In genomic region chr6:116090251-116090650, GRCh38 we compare ENCODE assay signal across 13 cellular contexts. TPM values are rescaled to one million over a fixed set of nuclear protein-coding genes. Genes with fewer than 3 reads are reported as not detected.
A peak's percentile ranks its signal among the peaks of the same experiment; 100 is the strongest.
DNase-seq lines count a peak whose midpoint lies in the region; ATAC-seq, FAIRE-seq and TF ChIP-seq lines count a peak whose summit lies in the region.
"Had no signal": no experiment of that assay in that cellular context is flagged by ENCODE, and none has a peak within 500 bp of the region (broad histone marks: within the 10 kb centered on the region; RNA-seq: fewer than 3 reads in every experiment).

No MANE protein-coding gene starts in this region.

- no peak for TF ChIP-seq CTCF in GM20000 (IDR thresholded peaks at IDR 0.05; ENCODE audit: extremely low read depth, missing control alignments)

- intact Hi-C loops in sciatic nerve (cut with DNase I): no loop called here

- DNase-seq in GM12892 (ENCODE audit: insufficient read length): no peak
- no peak for DNase-seq in GM20000 (ENCODE audit: low spot score)
- no peak for DNase-seq in COR-L47 (lab: John Stamatoyannopoulos, UW)
- no peak for DNase-seq in A172 (ENCODE audit: low spot score)
- no peak for DNase-seq in sciatic nerve (ENCODE audit: low spot score)
- DNase-seq: AML-193; effector CD8-positive, alpha-beta T cell; NCI-H187 treated with DMSO at 0.1 percent for 48 hours had no signal

- no peak for TF ChIP-seq POLR2A in GM12892 (IDR thresholded peaks at IDR 0.05; ENCODE audit: low read depth, low read length)

- peak; percentile 95 for FAIRE-seq in GM12892 (lab: Jason Lieb, UNC)
- FAIRE-seq: RCC 7860 had no signal

- peak; percentile 70 for ATAC-seq in GM19395 (IDR thresholded peaks at IDR 0.05; ENCODE audit: unreplicated experiment)
- peak; percentile 68 for ATAC-seq in HG02884 (IDR thresholded peaks at IDR 0.05; ENCODE audit: unreplicated experiment)
- peak; percentile 58 for ATAC-seq in HG03571 (IDR thresholded peaks at IDR 0.05; ENCODE audit: unreplicated experiment)
- ATAC-seq in sciatic nerve: no peak

RNA-seq across cellular contexts. Expression of gene NT5DC1, which starts 10.4 kb away (rescaled TPM):
- polyA plus RNA-seq in GM12892 (2012; ENCODE audit: missing spikeins): 58.9 TPM
- 5.2 and 10.3 TPM in 2 replicates for total RNA-seq in A172 (2014; rRNA removed; shearing (Covaris generic))
- total RNA-seq in sciatic nerve: 21.5 TPM

RNA-seq across cellular contexts. Expression of gene FRK, which starts 29.6 kb away (rescaled TPM):
- 0.93 TPM for polyA plus RNA-seq in GM12892 (2012; ENCODE audit: missing spikeins)
- 0.02 and 0.05 TPM in 2 replicates for total RNA-seq in A172 (2014; rRNA removed; shearing (Covaris generic))
- total RNA-seq in sciatic nerve: 0.85 TPM

RNA-seq across cellular contexts. Expression of gene COL10A1, which starts 35.7 kb away (rescaled TPM):
- 0.57 TPM for polyA plus RNA-seq in GM12892 (2012; ENCODE audit: missing spikeins)
- not detected in 2 replicates for total RNA-seq in A172 (2014; rRNA removed; shearing (Covaris generic))
- total RNA-seq in sciatic nerve: 0.09 TPM
- total RNA-seq: HT1080 had no signal
